In the genomic region with DNA sequence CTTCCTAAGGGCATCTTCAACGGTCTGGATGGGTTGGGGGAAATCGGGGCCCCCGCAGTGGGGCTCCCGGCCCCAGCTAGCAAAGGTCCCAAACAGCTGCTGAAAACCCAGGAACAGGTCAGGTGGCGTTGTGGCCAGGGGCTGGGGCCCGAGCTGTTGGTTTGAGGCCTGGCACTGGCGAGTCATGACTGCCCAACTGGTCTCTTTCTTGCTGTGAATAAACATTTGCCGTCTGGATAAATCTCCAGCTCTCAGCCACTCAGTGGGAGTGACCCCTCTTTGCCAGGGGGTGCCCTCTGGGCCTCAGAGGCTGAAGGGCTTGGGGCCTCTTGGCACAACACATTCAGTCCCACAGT, we compare ENCODE assay signal across 23 cellular contexts. TPM values are rescaled to one million over a fixed set of nuclear protein-coding genes. Genes with fewer than 3 reads are reported as not detected.
"Had no signal": no experiment of that assay in that cellular context is flagged by ENCODE, and none has a peak within 500 bp of the region (broad histone marks: within the 10 kb centered on the region; RNA-seq: fewer than 3 reads in every experiment).

No MANE protein-coding gene starts in this region.

- H3K9me3 ChIP-seq: esophagus squamous epithelium, heart left ventricle, left ventricle myocardium inferior, sigmoid colon, thoracic aorta had no signal

- H3K27me3 ChIP-seq: esophagus squamous epithelium, heart left ventricle had no signal

- FAIRE-seq: islet of Langerhans, urothelium cell line had no signal

- H3K36me3 Mint-ChIP-seq: activated CD8-positive, alpha-beta memory T cell treated with anti-CD3 and anti-CD28 coated beads, Interleukin-2, amount 10 ng/mL, durations not matched to agents 7 days and 5 days; activated naive CD4-positive, alpha-beta T cell treated with anti-CD3 and anti-CD28 coated beads, Interleukin-2, amount 50 U/mL, for 24 hours; brain had no signal

- H3K27ac Mint-ChIP-seq: activated CD8-positive, alpha-beta memory T cell treated with anti-CD3 and anti-CD28 coated beads, Interleukin-2, amount 10 ng/mL, durations not matched to agents 7 days and 5 days; activated naive CD4-positive, alpha-beta T cell treated with anti-CD3 and anti-CD28 coated beads, Interleukin-2, amount 50 U/mL, for 24 hours; activated T-cell treated with anti-CD3 and anti-CD28 coated beads, Interleukin-2, amount 50 U/mL, for 24 hours; stimulated activated naive CD8-positive, alpha-beta T cell treated with anti-CD3 and anti-CD28 coated beads, Interleukin-15, amount 100 ng/mL, for 72 hours; T-helper 2 cell treated with Interferon-gamma antibody and Interleukin-4, amounts not matched to agents 5 μg/mL and 100 μg/mL, for 36 hours had no signal

- H3K27me3 Mint-ChIP-seq: activated naive CD4-positive, alpha-beta T cell treated with anti-CD3 and anti-CD28 coated beads, Interleukin-2, amount 50 U/mL, for 24 hours; activated T-cell treated with anti-CD3 and anti-CD28 coated beads, Interleukin-2, amount 50 U/mL, for 24 hours; brain had no signal

- H3K4me3 Mint-ChIP-seq: activated CD8-positive, alpha-beta memory T cell treated with anti-CD3 and anti-CD28 coated beads, Interleukin-2, amount 10 ng/mL, durations not matched to agents 7 days and 5 days; activated naive CD4-positive, alpha-beta T cell treated with anti-CD3 and anti-CD28 coated beads, Interleukin-2, amount 50 U/mL, for 24 hours; activated T-cell treated with anti-CD3 and anti-CD28 coated beads, Interleukin-2, amount 50 U/mL, for 24 hours; brain; stimulated activated naive CD8-positive, alpha-beta T cell treated with anti-CD3 and anti-CD28 coated beads, Interleukin-15, amount 100 ng/mL, for 72 hours; T-helper 2 cell treated with Interferon-gamma antibody and Interleukin-4, amounts not matched to agents 5 μg/mL and 100 μg/mL, for 36 hours had no signal

- H3K9me3 Mint-ChIP-seq: activated naive CD4-positive, alpha-beta T cell treated with anti-CD3 and anti-CD28 coated beads, Interleukin-2, amount 50 U/mL, for 24 hours; activated T-cell treated with anti-CD3 and anti-CD28 coated beads, Interleukin-2, amount 50 U/mL, for 24 hours; stimulated activated naive CD8-positive, alpha-beta T cell treated with anti-CD3 and anti-CD28 coated beads, Interleukin-15, amount 100 ng/mL, for 72 hours; T-helper 2 cell treated with Interferon-gamma antibody and Interleukin-4, amounts not matched to agents 5 μg/mL and 100 μg/mL, for 36 hours had no signal

- H3K27ac ChIP-seq: heart left ventricle, left ventricle myocardium inferior, sigmoid colon, thoracic aorta had no signal

- H3K4me3 ChIP-seq: esophagus squamous epithelium, heart left ventricle, left ventricle myocardium inferior, sigmoid colon, thoracic aorta had no signal

- H3K36me3 ChIP-seq: esophagus squamous epithelium, heart left ventricle, left ventricle myocardium inferior, sigmoid colon, thoracic aorta had no signal

- DNase-seq: activated CD4-positive, alpha-beta T cell treated with anti-CD3 and anti-CD28 coated beads, Interleukin-2, amount 50 U/mL, for 48 hours; activated CD4-positive, CD25-positive, alpha-beta regulatory T cell treated with anti-CD3 and anti-CD28 coated beads, Interleukin-2, amount 50 U/mL, for 72 hours; activated CD8-positive, alpha-beta memory T cell treated with anti-CD3 and anti-CD28 coated beads, Interleukin-2, amount 10 ng/mL, durations not matched to agents 7 days and 5 days; activated effector memory CD4-positive, alpha-beta T cell treated with Interleukin-2 at 50 U/mL for 16 hours; activated T-cell treated with anti-CD3 and anti-CD28 coated beads, Interleukin-2, amount 50 U/mL, for 24 hours; amniotic stem cell; esophagus squamous epithelium; foreskin fibroblast; left ventricle myocardium inferior; nucleus accumbens; sigmoid colon; stimulated activated CD4-positive, alpha-beta T cell treated with anti-CD3 and anti-CD28 coated beads, Interleukin-4, amount 100 ng/mL, for 24 hours; stimulated activated naive CD8-positive, alpha-beta T cell treated with anti-CD3 and anti-CD28 coated beads, Interleukin-15, amount 100 ng/mL, for 72 hours; SW 1271 had no signal

RNA-seq across cellular contexts. Expression of a gene that starts 10.1 kb away (rescaled TPM):
- total RNA-seq: activated CD8-positive, alpha-beta memory T cell treated with anti-CD3 and anti-CD28 coated beads, Interleukin-2, amount 10 ng/mL, durations not matched to agents 7 days and 5 days; esophagus squamous epithelium; heart left ventricle; left ventricle myocardium inferior; mesenteric fat pad; pulmonary artery endothelial cell; sigmoid colon; thoracic aorta had no signal
- polyA plus RNA-seq: heart left ventricle had no signal
